Comparison of ENCODE assay signal across 8 cellular contexts in genomic region chr11:125874556-125875124, GRCh38. TPM values are rescaled to one million over a fixed set of nuclear protein-coding genes. Genes with fewer than 3 reads are reported as not detected.
A peak's percentile ranks its signal among the peaks of the same experiment; 100 is the strongest.
DNase-seq lines count a peak whose midpoint lies in the region; TF ChIP-seq lines count a peak whose summit lies in the region.

No MANE protein-coding gene starts in this region.

- peak; percentile 85 for TF ChIP-seq CTCF in H9 (conservative IDR thresholded peaks at IDR 0.05)
- TF ChIP-seq CTCF in kidney epithelial cell (IDR thresholded peaks at IDR 0.05; ENCODE audit: insufficient read depth, low read length, poor library complexity, severe bottlenecking), result peak; percentile 79

- peaks cover 6 to 13% of the 10 kb centered on the region in 2 experiments; a peak in 3 of 5 replicates for H3K9me3 Mint-ChIP-seq in H9

- H2BK12ac ChIP-seq in H9 (ENCODE audit: insufficient read length, low read depth, low read length), result no peak overlapping the region

- H4K5ac ChIP-seq in H9 (ENCODE audit: insufficient read length, low read depth, low read length), result no peak overlapping the region

- H2BK20ac ChIP-seq in H9 (ENCODE audit: low read depth, low read length, poor library complexity, severe bottlenecking), result no peak overlapping the region

- H3K56ac ChIP-seq in H9 (ENCODE audit: insufficient read length, low read depth, low read length), result no peak overlapping the region

- H3K9ac ChIP-seq in H9 (ENCODE audit: extremely low read depth, insufficient read length, low read length), result no peak overlapping the region

- no peaks in the 10 kb centered on the region for H3K79me2 ChIP-seq in H9 (ENCODE audit: insufficient read depth, low read length)

- no CpG with 5 or more reads among the region's 8 CpGs for WGBS in H9 (ENCODE audit: extremely low coverage, insufficient read length, low lambda C conversion rate)

- no peaks in the 10 kb centered on the region for H3K9me3 ChIP-seq in H9 (ENCODE audit: control insufficient read depth, low read depth, low read length)

- peaks cover 10% of the 10 kb centered on the region for H3K27me3 Mint-ChIP-seq in H9 (ENCODE audit: low read depth)

- no peaks in the 10 kb centered on the region for H3K36me3 ChIP-seq in kidney epithelial cell (ENCODE audit: control insufficient read depth, insufficient read depth, low read length)

- no peaks in the 10 kb centered on the region for H3K23me2 ChIP-seq in H9 (ENCODE audit: insufficient read length, low read depth, low read length, poor library complexity, severe bottlenecking)

- H3K18ac ChIP-seq in H9 (ENCODE audit: insufficient read length, low read depth, low read length), result no peak overlapping the region

- no peak overlapping the region for H4K91ac ChIP-seq in H9 (ENCODE audit: insufficient read length, low read depth, low read length)

- no peak overlapping the region for H3T11ph ChIP-seq in H9 (ENCODE audit: low read length)

- no peaks in the 10 kb centered on the region for H3K4me1 ChIP-seq in H9 (ENCODE audit: insufficient read depth, low read length)

- peak overlapping the region in 1 of 2 experiments; percentile 60; a peak in 2 of 5 replicates for H3K4me3 Mint-ChIP-seq in H9

- no peak overlapping the region for H3K14ac ChIP-seq in H9 (ENCODE audit: insufficient read depth, low read length)

- H3K27me3 ChIP-seq in H9 (ENCODE audit: insufficient read depth, low read length) (no peaks in the 10 kb centered on the region), kidney epithelial cell (ENCODE audit: control insufficient read depth, insufficient read depth, low read length) (no peaks in the 10 kb centered on the region)

- no peak overlapping the region for H2BK15ac ChIP-seq in H9 (ENCODE audit: low read depth, low read length)

- H3K4ac ChIP-seq in H9 (ENCODE audit: low read depth, low read length), result no peak overlapping the region

- no peak overlapping the region for H2AFZ ChIP-seq in H9 (ENCODE audit: low read length)

- no peak overlapping the region for H2AK5ac ChIP-seq in H9 (ENCODE audit: insufficient read length, low read length)

- H3K4me1 Mint-ChIP-seq in H9, result peaks cover 9 to 15% of the 10 kb centered on the region in 2 experiments

- H2BK120ac ChIP-seq in H9 (ENCODE audit: low read depth, low read length, poor library complexity, severe bottlenecking), result no peak overlapping the region

- no peak overlapping the region for H2BK5ac ChIP-seq in H9 (ENCODE audit: insufficient read length, low read length)

- no peak overlapping the region for H3K27ac ChIP-seq in H9 (ENCODE audit: insufficient read length, low read depth, low read length)

- H3K36me3 Mint-ChIP-seq in H9 (ENCODE audit: insufficient read depth in 1 of 3, low read depth in 3 of 3), result peaks cover 0 to 6% (median 0%) of the 10 kb centered on the region in 3 experiments; a peak in 2 of 7 replicates

- DNase-seq in NCI-H2196 (lab: John Stamatoyannopoulos, UW; ENCODE audit: unreplicated experiment) (peak; percentile 65), NCI-H2196 treated with DMSO at 0.1 percent for 48 hours (lab: John Stamatoyannopoulos, UW; ENCODE audit: unreplicated experiment) (no peak), H9 (peak; percentile 73), NCI-H1092 (lab: John Stamatoyannopoulos, UW) (peak; percentile 71), SW480 (ENCODE audit: low spot score) (peak; percentile 78), kidney epithelial cell (ENCODE audit: low read depth) (no peak)
- DNase-seq in central memory CD4-positive, alpha-beta T cell, result peak; percentile 24
- peak; percentile 61 for DNase-seq in stimulated activated CD4-positive, alpha-beta T cell treated with anti-CD3 and anti-CD28 coated beads, Interleukin-4, amount 100 ng/mL, for 24 hours

- no peaks in the 10 kb centered on the region for H4K20me1 ChIP-seq in H9 (ENCODE audit: control insufficient read depth, insufficient read depth, insufficient read length)

- peak overlapping the region in 1 of 3 experiments; percentile 47; a peak in 1 of 7 replicates for H3K27ac Mint-ChIP-seq in H9

- no peak overlapping the region for H4K8ac ChIP-seq in H9 (replicated peaks; ENCODE audit: insufficient read length, low read depth, low read length)

- no peaks in the 10 kb centered on the region for H3K79me1 ChIP-seq in H9 (ENCODE audit: insufficient read depth, low read depth, low read length, poor library complexity, severe bottlenecking)

- no peak overlapping the region for H3K4me2 ChIP-seq in H9 (ENCODE audit: insufficient read depth, insufficient read length, low read length)

- H3K23ac ChIP-seq in H9 (ENCODE audit: insufficient read length, low read depth, low read length), result no peak overlapping the region

- no peak overlapping the region for H3K4me3 ChIP-seq in kidney epithelial cell (ENCODE audit: low read depth, low read length)

RNA-seq across cellular contexts. Expression of gene HYLS1, which starts 12.8 kb away (rescaled TPM):
- total RNA-seq in H9 (2021) (8.0 and 8.6 TPM in 2 replicates), kidney epithelial cell (3.6 and 5.5 TPM in 2 replicates)

RNA-seq across cellular contexts. Expression of gene PUS3, which starts 28.4 kb away (rescaled TPM):
- 20.0 and 26.9 TPM in 2 replicates for total RNA-seq in H9 (2021)
- total RNA-seq in kidney epithelial cell, result 15.1 and 17.6 TPM in 2 replicates

RNA-seq across cellular contexts. Expression of gene DDX25, which starts 29.7 kb away (rescaled TPM):
- 6.9 and 7.4 TPM in 2 replicates for total RNA-seq in H9 (2021)
- 1.2 and 1.5 TPM in 2 replicates for total RNA-seq in kidney epithelial cell

RNA-seq across cellular contexts. Expression of gene PATE4, which starts 41.5 kb away (rescaled TPM):
- total RNA-seq in H9 (2021), result not detected in 2 replicates
- total RNA-seq in kidney epithelial cell, result not detected in 2 replicates

Comparison
In these comparisons a context has a peak if more than half of its experiments do, and no peak if none do; other contexts are left out.
1. DNase-seq: peak in NCI-H2196 (single experiment), H9 (single experiment), NCI-H1092 (single experiment), SW480 (single experiment), central memory CD4-positive, alpha-beta T cell (single experiment) and stimulated activated CD4-positive, alpha-beta T cell treated with anti-CD3 and anti-CD28 coated beads, Interleukin-4, amount 100 ng/mL, for 24 hours (single experiment); none in NCI-H2196 treated with DMSO at 0.1 percent for 48 hours (single experiment) and kidney epithelial cell (single experiment).